ENCODE assay signal across 21 cellular contexts in the genomic region with DNA sequence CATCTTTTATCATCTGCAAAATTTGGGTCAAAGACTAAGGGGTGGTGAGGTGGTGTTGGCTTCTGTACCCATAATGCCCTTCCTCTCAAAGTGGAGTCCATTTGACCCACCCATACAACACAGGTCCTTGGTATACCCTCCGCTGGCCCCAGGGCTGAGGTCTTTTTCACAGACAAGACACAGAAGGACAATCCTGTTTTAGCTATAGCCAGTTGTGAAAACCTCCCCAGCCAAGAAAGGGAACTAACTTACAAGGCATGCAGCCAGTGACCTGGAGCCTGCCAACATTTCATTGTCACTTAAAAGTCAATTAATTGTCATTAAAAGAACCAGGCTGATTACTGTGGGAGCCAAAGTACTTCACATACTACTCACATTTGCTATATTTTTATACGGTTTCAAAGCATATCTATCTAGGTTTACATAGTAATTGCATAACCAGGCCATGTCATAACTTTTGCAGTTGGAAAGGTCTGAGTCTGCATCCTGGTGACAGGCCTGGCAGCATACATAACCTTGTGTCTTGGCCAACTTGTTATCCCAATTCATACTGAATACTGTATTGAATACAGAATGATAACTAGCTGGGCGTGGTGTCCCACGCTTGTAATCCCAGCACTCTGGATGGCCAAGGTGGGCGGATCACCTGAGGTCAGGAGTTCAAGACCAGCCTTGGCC. TPM values are rescaled to one million over a fixed set of nuclear protein-coding genes. Genes with fewer than 3 reads are reported as not detected.
DNase-seq lines count a peak whose midpoint lies in the region; ATAC-seq, FAIRE-seq and TF ChIP-seq lines count a peak whose summit lies in the region.
"Had no signal": no experiment of that assay in that cellular context is flagged by ENCODE, and none has a peak within 500 bp of the region (broad histone marks: within the 10 kb centered on the region; RNA-seq: fewer than 3 reads in every experiment).

No MANE protein-coding gene starts in this region.

- no peaks in the 10 kb centered on the region for H3K4me1 ChIP-seq in K562 (replicated peaks in 1 of 2; ENCODE audit: control insufficient read depth in 2 of 2, insufficient read depth in 2 of 2, low read length in 2 of 2)
- no peaks in the 10 kb centered on the region for H3K4me1 ChIP-seq in cardiac muscle cell (ENCODE audit: low read depth)
- peaks cover 0 to 7% (median 2%) of the 10 kb centered on the region in 3 donors for H3K4me1 ChIP-seq in pancreas
- H3K4me1 ChIP-seq: vagina had no signal

- BruUV-seq in K562 (replicated peaks; lab: Mats Ljungman, UMichigan), result no TSS peak

- no peaks in the 10 kb centered on the region for H3K27me3 ChIP-seq in K562 (ENCODE audit: control insufficient read depth in 2 of 2, insufficient read depth in 2 of 2, low read length in 2 of 2)
- H3K27me3 ChIP-seq in cardiac muscle cell, result no peaks in the 10 kb centered on the region
- H3K27me3 ChIP-seq in pancreas, result no peaks in the 10 kb centered on the region
- H3K27me3 ChIP-seq: vagina had no signal

- no peak for TF ChIP-seq EP300 in K562 (IDR thresholded peaks at IDR 0.05; ENCODE audit: low read length)

- H3K9me3 Mint-ChIP-seq in activated CD8-positive, alpha-beta memory T cell treated with anti-CD3 and anti-CD28 coated beads, Interleukin-2, amount 10 ng/mL, durations not matched to agents 7 days and 5 days (ENCODE audit: low read depth), result no peaks in the 10 kb centered on the region
- H3K9me3 Mint-ChIP-seq: CD4-positive, CD25-positive, alpha-beta regulatory T cell; stimulated activated naive CD8-positive, alpha-beta T cell treated with anti-CD3 and anti-CD28 coated beads, Interleukin-15, amount 100 ng/mL, for 72 hours had no signal

- intact Hi-C loops in K562 (cut with micrococcal nuclease) (no loop called here), pancreas (cut with DNase I) (no loop called here)

- H3K4me3 ChIP-seq in K562 (no peak overlapping the region), cardiac muscle cell (no peak overlapping the region), pancreas (no peak overlapping the region)
- H3K4me3 ChIP-seq: coronary artery, vagina had no signal

- no peaks in the 10 kb centered on the region for H3K9me1 ChIP-seq in K562 (ENCODE audit: control insufficient read depth, insufficient read depth, low read length)

- H2AFZ ChIP-seq in K562 (ENCODE audit: low read depth, low read length), result no peak overlapping the region

- H3K36me3 ChIP-seq in K562 (ENCODE audit: control insufficient read depth, insufficient read depth, low read length) (peaks cover 26% of the 10 kb centered on the region; the same call in 2 of the 3 replicates), cardiac muscle cell (peaks cover 16% of the 10 kb centered on the region), pancreas (no peaks in the 10 kb centered on the region)
- H3K36me3 ChIP-seq: vagina had no signal

- 88% methylated on average over 5 of the region's 5 CpGs for WGBS in K562 (ENCODE audit: insufficient coverage, low coverage, missing lambda C conversion rate)
- 52 to 58% methylated on average over 5 of the region's 5 CpGs for WGBS in pancreas, 2 donors

- H3K4me3 Mint-ChIP-seq in activated CD8-positive, alpha-beta memory T cell treated with anti-CD3 and anti-CD28 coated beads, Interleukin-2, amount 10 ng/mL, durations not matched to agents 7 days and 5 days, result no peak overlapping the region
- H3K4me3 Mint-ChIP-seq: stimulated activated naive CD8-positive, alpha-beta T cell treated with anti-CD3 and anti-CD28 coated beads, Interleukin-15, amount 100 ng/mL, for 72 hours had no signal

- no peak overlapping the region for H3K9ac ChIP-seq in K562 (ENCODE audit: insufficient read depth in 1 of 2, low read depth in 2 of 2, low read length in 2 of 2)

- H3K36me3 Mint-ChIP-seq in activated CD8-positive, alpha-beta memory T cell treated with anti-CD3 and anti-CD28 coated beads, Interleukin-2, amount 10 ng/mL, durations not matched to agents 7 days and 5 days, result peaks cover 22% of the 10 kb centered on the region

- DNase-seq in activated CD8-positive, alpha-beta memory T cell treated with anti-CD3 and anti-CD28 coated beads, Interleukin-2, amount 10 ng/mL, durations not matched to agents 7 days and 5 days, result no peak
- DNase-seq in activated CD8-positive, alpha-beta memory T cell treated with anti-CD3 and anti-CD28 coated beads, Interleukin-2, amount 50 U/mL, for 4 hours, result no peak
- no peak for DNase-seq in K562 (ENCODE audit: extremely low read depth in 1 of 4, low spot score in 3 of 4)
- DNase-seq in cardiac muscle cell (ENCODE audit: low read depth in 1 of 2, low spot score in 1 of 2), result peak in 1 of 2 donors; percentile 62
- peak in 1 of 6 donors; percentile 35 for DNase-seq in pancreas
- DNase-seq in iPS-NIHi11 (ENCODE audit: low spot score), result no peak
- no peak for DNase-seq in DMS79 treated with DMSO at 0.1 percent for 48 hours (lab: John Stamatoyannopoulos, UW)
- DNase-seq in NCI-H2227 (lab: John Stamatoyannopoulos, UW; ENCODE audit: unreplicated experiment), result no peak
- DNase-seq: activated CD4-positive, alpha-beta T cell treated with anti-CD3 and anti-CD28 coated beads, Interleukin-2, amount 50 U/mL, for 4 hours; CD4-positive, CD25-positive, alpha-beta regulatory T cell; DND-41; hypothalamus; left colon; NCI-H1048; NCI-H748 treated with DMSO at 0.1 percent for 48 hours; posterior cingulate gyrus; stimulated activated CD4-positive, alpha-beta T cell treated with anti-CD3 and anti-CD28 coated beads, Interleukin-12 subunit alpha, Interleukin-12 subunit beta, amount 100 ng/mL, for 4 hours; stimulated activated naive CD8-positive, alpha-beta T cell treated with anti-CD3 and anti-CD28 coated beads, Interleukin-15, amount 100 ng/mL, for 72 hours had no signal

- POLR2A ChIA-PET in K562 (lab: Yijun Ruan, JAX), result interaction anchor here (0.9 kb wide), 1 partner anchor 556 kb away, joined by 3 read pairs; no protein-coding TSS in a partner anchor

- H3K9me3 ChIP-seq in K562 (replicated peaks; ENCODE audit: control insufficient read depth, insufficient read depth, low read depth, low read length), result no peaks in the 10 kb centered on the region
- no peaks in the 10 kb centered on the region for H3K9me3 ChIP-seq in cardiac muscle cell (ENCODE audit: low read depth)
- H3K9me3 ChIP-seq in pancreas, result no peaks in the 10 kb centered on the region
- H3K9me3 ChIP-seq: vagina had no signal

- H3K79me2 ChIP-seq in K562 (ENCODE audit: control insufficient read depth, insufficient read depth, low read length), result no peaks in the 10 kb centered on the region

- H3K27ac Mint-ChIP-seq in activated CD8-positive, alpha-beta memory T cell treated with anti-CD3 and anti-CD28 coated beads, Interleukin-2, amount 10 ng/mL, durations not matched to agents 7 days and 5 days, result peak overlapping the region; percentile 28

- no peaks in the 10 kb centered on the region for H3K27me3 Mint-ChIP-seq in activated CD8-positive, alpha-beta memory T cell treated with anti-CD3 and anti-CD28 coated beads, Interleukin-2, amount 10 ng/mL, durations not matched to agents 7 days and 5 days
- H3K27me3 Mint-ChIP-seq: CD4-positive, CD25-positive, alpha-beta regulatory T cell; stimulated activated naive CD8-positive, alpha-beta T cell treated with anti-CD3 and anti-CD28 coated beads, Interleukin-15, amount 100 ng/mL, for 72 hours had no signal

- TF ChIP-seq CTCF in K562 (IDR thresholded peaks at IDR 0.05 in 2 of 3, conservative IDR thresholded peaks at IDR 0.05 in 1 of 3; ENCODE audit: insufficient read depth in 2 of 3, low read depth in 1 of 3, low read length in 3 of 3) (no peak), cardiac muscle cell (IDR thresholded peaks at IDR 0.05; ENCODE audit: low read depth, low read length) (no peak), pancreas (IDR thresholded peaks at IDR 0.05) (no peak)

- no peaks in the 10 kb centered on the region for H4K20me1 ChIP-seq in K562 (replicated peaks; ENCODE audit: control insufficient read depth, insufficient read depth, low read length)

- FAIRE-seq in K562 (lab: Jason Lieb, UNC) (no peak), pancreas (lab: Jason Lieb, UNC) (no peak)
- FAIRE-seq: A204.1 had no signal

- no peak for TF ChIP-seq RAD21 in K562 (CRISPR knock-in tag; conservative IDR thresholded peaks at IDR 0.05 in 1 of 2, IDR thresholded peaks at IDR 0.05 in 1 of 2)

- 0 out of 2 replicates have a peak, but pooled peaks have one; percentile 23 for TF ChIP-seq POLR2A in K562 (conservative IDR thresholded peaks at IDR 0.05)

- no peak overlapping the region for H3K27ac ChIP-seq in K562 (ENCODE audit: extremely low read depth, low read depth, low read length)
- H3K27ac ChIP-seq in cardiac muscle cell, result peak overlapping the region; percentile 55
- no peak overlapping the region for H3K27ac ChIP-seq in pancreas
- H3K27ac ChIP-seq: vagina had no signal

- in situ Hi-C loops in K562 (cut with MboI), result loop anchor here (5.0 kb wide), 1 partner anchor 558 kb away; no protein-coding TSS in a partner anchor

- H3K4me1 Mint-ChIP-seq in activated CD8-positive, alpha-beta memory T cell treated with anti-CD3 and anti-CD28 coated beads, Interleukin-2, amount 10 ng/mL, durations not matched to agents 7 days and 5 days, result peaks cover 23% of the 10 kb centered on the region

- ATAC-seq in activated CD8-positive, alpha-beta memory T cell treated with anti-CD3 and anti-CD28 coated beads, Interleukin-2, amount 10 ng/mL, durations not matched to agents 7 days and 5 days, result no peak
- ATAC-seq in K562, result no peak
- peak; percentile 25 to 75 (median 59) for ATAC-seq in pancreas
- ATAC-seq: left colon; stimulated activated naive CD8-positive, alpha-beta T cell treated with anti-CD3 and anti-CD28 coated beads, Interleukin-15, amount 100 ng/mL, for 72 hours had no signal

- no peak overlapping the region for H3K4me2 ChIP-seq in K562 (ENCODE audit: insufficient read depth, low read length)

- CTCF ChIA-PET in activated CD8-positive, alpha-beta memory T cell treated with anti-CD3 and anti-CD28 coated beads, Interleukin-2, amount 10 ng/mL, durations not matched to agents 7 days and 5 days (lab: Charles Lee), result interaction anchor here (0.8 to 6.5 kb wide), 4 partner anchors 9 to 555 kb away, joined by 3 to 106 read pairs (median 10); a partner anchor contains a TSS
- CTCF ChIA-PET in K562 (lab: Yijun Ruan, JAX; ENCODE audit: low intra/inter-chr PET ratio), result interaction anchor here (0.6 to 1.2 kb wide), 2 partner anchors 603 to 652 kb away, joined by 3 read pairs; no protein-coding TSS in a partner anchor

RNA-seq across cellular contexts. Expression of a gene that starts 31.1 kb away (rescaled TPM):
- total RNA-seq in activated CD8-positive, alpha-beta memory T cell treated with anti-CD3 and anti-CD28 coated beads, Interleukin-2, amount 10 ng/mL, durations not matched to agents 7 days and 5 days, result 10 to 100 TPM; 20.3 to 25.2 TPM
- total RNA-seq in K562 (2011; cell fraction: chromatin; rRNA removed; ENCODE audit: low replicate concordance), result 7.5 and 15.7 TPM in 2 replicates
- 7.6 and 9.2 TPM in 2 replicates for total RNA-seq in K562 (2011; cell fraction: nucleolus; rRNA removed)
- 6.8 and 7.9 TPM in 2 replicates for total RNA-seq in K562 (2011; cell fraction: nucleoplasm; rRNA removed)
- total RNA-seq in K562 (2014; rRNA removed) (20.2 and 20.8 TPM in 2 replicates), K562 (2014; rRNA removed; fragmentation: Illumina TruSeq; extraction: Trizol) (29.7 and 34.1 TPM in 2 replicates), K562 (2015; rRNA removed; fragmentation: Illumina TruSeq; extraction: Trizol) (30.5 and 32.1 TPM in 2 replicates), K562 (2021) (22.1 and 23.8 TPM in 2 replicates), cardiac muscle cell (16.1 and 16.4 TPM in 2 replicates), pancreas (10 to 100 TPM in 2 of 6 donors, 1 to 10 TPM in 4; 5.0 to 10.2 (median 6.3) TPM)
- polyA plus RNA-seq in K562 (2011; rRNA removed) (26.5 and 30.5 TPM in 2 replicates), K562 (2014; fragmentation: Illumina TruSeq; extraction: Trizol) (27.9 and 33.5 TPM in 2 replicates), K562 (2014; fragmentation: Nextera tagmentation; extraction: Ambion mirVana) (10 to 100 TPM; 38.1 to 52.1 TPM), K562 (2014; rRNA removed) (24.7 and 25.3 TPM in 2 replicates), cardiac muscle cell (25.2 and 28.1 TPM in 2 replicates), pancreas (1 to 10 TPM; 2.1 to 5.6 TPM)
- 8.0 and 11.5 TPM in 2 replicates for polyA plus RNA-seq in K562 (2011; cell fraction: cytosol; rRNA removed)
- 5.8 and 9.5 TPM in 2 replicates for polyA plus RNA-seq in K562 (2011; cell fraction: nucleus; rRNA removed)
- 25.5 and 27.5 TPM in 2 replicates for polyA plus RNA-seq in K562 (2012)
- polyA minus RNA-seq in K562 (2011; rRNA and poly(A)+ RNA removed), result 15.8 and 20.3 TPM in 2 replicates
- 8.4 and 12.0 TPM in 2 replicates for polyA minus RNA-seq in K562 (2011; cell fraction: cytosol; rRNA and poly(A)+ RNA removed)
- 4.4 and 7.7 TPM in 2 replicates for polyA minus RNA-seq in K562 (2011; cell fraction: nucleus; rRNA and poly(A)+ RNA removed)

Comparison
In these comparisons a context has a peak if more than half of its experiments do, and no peak if none do; other contexts are left out.
1. ATAC-seq: peak in pancreas (4 of 4); none in activated CD8-positive, alpha-beta memory T cell treated with anti-CD3 and anti-CD28 coated beads, Interleukin-2, amount 10 ng/mL, durations not matched to agents 7 days and 5 days (single experiment) and K562 (single experiment).